ENCODE assay signal across 11 cellular contexts in genomic region chr4:114015444-114015899, GRCh38. TPM values are rescaled to one million over a fixed set of nuclear protein-coding genes. Genes with fewer than 3 reads are reported as not detected.
DNase-seq lines count a peak whose midpoint lies in the region; ATAC-seq and TF ChIP-seq lines count a peak whose summit lies in the region.
"Had no signal": no experiment of that assay in that cellular context is flagged by ENCODE, and none has a peak within 500 bp of the region (broad histone marks: within the 10 kb centered on the region; RNA-seq: fewer than 3 reads in every experiment).

No MANE protein-coding gene starts in this region.

- no peak overlapping the region for H3K27ac ChIP-seq in left lung

- TF ChIP-seq CTCF in astrocyte of the spinal cord (IDR thresholded peaks at IDR 0.05; ENCODE audit: low read depth, low read length) (no peak), left lung (IDR thresholded peaks at IDR 0.05) (no peak), GM13977 (IDR thresholded peaks at IDR 0.05; ENCODE audit: extremely low read depth, insufficient read depth, missing control alignments) (no peak)

- H3K27me3 ChIP-seq in left lung, result no peaks in the 10 kb centered on the region

- DNase-seq in COLO829 (ENCODE audit: low spot score) (peak; percentile 95), M059J (ENCODE audit: low read depth) (peak; percentile 98), astrocyte of the spinal cord (ENCODE audit: low read depth, low spot score) (peak; percentile 100), left lung (no peak), SIG-M5 treated with dmso at 0.1 percent for 504 hours (lab: John Stamatoyannopoulos, UW; ENCODE audit: unreplicated experiment) (no peak), GM13977 (ENCODE audit: low spot score) (no peak)
- no peak for DNase-seq in activated effector memory CD4-positive, alpha-beta T cell treated with anti-CD3 and anti-CD28 coated beads, Interleukin-2, amount 50 U/mL, for 16 hours
- DNase-seq: activated effector memory CD4-positive, alpha-beta T cell treated with Interleukin-2 at 50 U/mL for 16 hours; DND-41; right cardiac atrium had no signal

- no peaks in the 10 kb centered on the region for H3K36me3 ChIP-seq in left lung

- peaks cover 0 to 2% of the 10 kb centered on the region in 2 donors for H3K9me3 ChIP-seq in left lung

- intact Hi-C loops in left lung (cut with DNase I), result no loop called here

- H3K4me3 ChIP-seq in astrocyte of the spinal cord (ENCODE audit: low read depth, low read length), result no peak overlapping the region
- no peak overlapping the region for H3K4me3 ChIP-seq in left lung

- in situ Hi-C loops in astrocyte of the spinal cord (cut with HindIII; ENCODE audit: low sequenced_read_pairs) (no loop called here), GM13977 (cut with MboI; ENCODE audit: low pct_unique_long_range_greater_than_20kb, low sequenced_read_pairs, unreplicated experiment) (no loop called here)

- ATAC-seq in left lung, result peak; percentile 22
- no peak for ATAC-seq in GM18511 (IDR thresholded peaks at IDR 0.05; ENCODE audit: unreplicated experiment)

- H3K4me1 ChIP-seq in left lung, result no peaks in the 10 kb centered on the region

RNA-seq across cellular contexts. Expression of gene ARSJ, which starts 36.0 kb away (rescaled TPM):
- total RNA-seq in M059J (2014; rRNA removed; shearing (Covaris generic)), result 22.0 and 23.5 TPM in 2 replicates
- total RNA-seq in left lung, result 10 to 100 TPM; 23.5 to 23.6 TPM

Comparison
In these comparisons a context has a peak if more than half of its experiments do, and no peak if none do; other contexts are left out.
1. DNase-seq: peak in COLO829 (single experiment), M059J (single experiment) and astrocyte of the spinal cord (single experiment); none in left lung (0 of 2), SIG-M5 treated with dmso at 0.1 percent for 504 hours (single experiment), GM13977 (single experiment) and activated effector memory CD4-positive, alpha-beta T cell treated with anti-CD3 and anti-CD28 coated beads, Interleukin-2, amount 50 U/mL, for 16 hours (single experiment).